Comparison of ENCODE assay signal across 19 cellular contexts in genomic region chr12:46445551-46446235, GRCh38.
DNase-seq lines count a peak whose midpoint lies in the region; TF ChIP-seq lines count a peak whose summit lies in the region.
"Had no signal": no experiment of that assay in that cellular context is flagged by ENCODE, and none has a peak within 500 bp of the region (broad histone marks: within the 10 kb centered on the region; RNA-seq: fewer than 3 reads in every experiment).

No MANE protein-coding gene starts in this region.

- DNase-seq in LHCN-M2 (ENCODE audit: low read depth), result peak; percentile 71
- peak; percentile 82 for DNase-seq in dermis blood vessel endothelial cell
- DNase-seq in osteocyte (ENCODE audit: extremely low spot score, unreplicated experiment), result no peak
- DNase-seq in NCI-H446 (lab: John Stamatoyannopoulos, UW), result no peak
- DNase-seq in NCI-H1436 treated with DMSO at 0.1 percent for 48 hours (lab: John Stamatoyannopoulos, UW), result no peak
- DNase-seq in NCI-H748 treated with DMSO at 0.1 percent for 48 hours (lab: John Stamatoyannopoulos, UW), result no peak
- no peak for DNase-seq in effector CD4-positive, alpha-beta T cell
- DNase-seq: activated CD4-positive, alpha-beta T cell treated with anti-CD3 and anti-CD28 coated beads, Interleukin-2, amount 10 ng/mL, durations not matched to agents 7 days and 5 days; dorsolateral prefrontal cortex; islet precursor cell; MG63; NCI-H2029 treated with DMSO at 0.1 percent for 48 hours; SIG-M5; T1000 had no signal

- H3K9me3 Mint-ChIP-seq in osteocyte (ENCODE audit: unreplicated experiment), result peaks cover 3% of the 10 kb centered on the region
- H3K9me3 Mint-ChIP-seq: activated naive CD4-positive, alpha-beta T cell treated with anti-CD3 and anti-CD28 coated beads, Interleukin-2, amount 50 U/mL, for 24 hours; brain had no signal

- no peaks in the 10 kb centered on the region for H3K27me3 Mint-ChIP-seq in osteocyte (ENCODE audit: unreplicated experiment)
- H3K27me3 Mint-ChIP-seq: activated CD4-positive, alpha-beta T cell treated with anti-CD3 and anti-CD28 coated beads, Interleukin-2, amount 10 ng/mL, durations not matched to agents 7 days and 5 days; activated naive CD4-positive, alpha-beta T cell treated with anti-CD3 and anti-CD28 coated beads, Interleukin-2, amount 50 U/mL, for 24 hours had no signal

- peaks cover 18% of the 10 kb centered on the region for H3K4me1 ChIP-seq in BLaER1

- H3K36me3 ChIP-seq in BLaER1, result no peaks in the 10 kb centered on the region
- H3K36me3 ChIP-seq: esophagus muscularis mucosa, MG63, right atrium auricular region had no signal

- H3K4me2 ChIP-seq in BLaER1, result peak overlapping the region; percentile 22

- no peaks in the 10 kb centered on the region for H4K20me1 ChIP-seq in BLaER1

- H3K36me3 Mint-ChIP-seq in osteocyte (ENCODE audit: unreplicated experiment), result peaks cover 3% of the 10 kb centered on the region
- H3K36me3 Mint-ChIP-seq: brain had no signal

- no peak overlapping the region for H3K4me3 ChIP-seq in BLaER1
- H3K4me3 ChIP-seq: dorsolateral prefrontal cortex, esophagus muscularis mucosa, MG63, right atrium auricular region had no signal

- peaks cover 50% of the 10 kb centered on the region for H3K4me1 Mint-ChIP-seq in osteocyte (ENCODE audit: unreplicated experiment)
- H3K4me1 Mint-ChIP-seq: brain had no signal

- no peaks in the 10 kb centered on the region for H3K27me3 ChIP-seq in BLaER1
- H3K27me3 ChIP-seq: dorsolateral prefrontal cortex, esophagus muscularis mucosa, MG63, right atrium auricular region had no signal

- H3K27ac ChIP-seq in BLaER1, result no peak overlapping the region
- H3K27ac ChIP-seq: dorsolateral prefrontal cortex, esophagus muscularis mucosa had no signal

- H3K27ac Mint-ChIP-seq in osteocyte (ENCODE audit: unreplicated experiment), result peak overlapping the region; percentile 74
- H3K27ac Mint-ChIP-seq: activated CD4-positive, alpha-beta T cell treated with anti-CD3 and anti-CD28 coated beads, Interleukin-2, amount 10 ng/mL, durations not matched to agents 7 days and 5 days; activated naive CD4-positive, alpha-beta T cell treated with anti-CD3 and anti-CD28 coated beads, Interleukin-2, amount 50 U/mL, for 24 hours; brain had no signal

- no peaks in the 10 kb centered on the region; the same call in 1 of the 2 replicates for H3K9me3 ChIP-seq in BLaER1
- H3K9me3 ChIP-seq: esophagus muscularis mucosa, MG63, right atrium auricular region had no signal

- no peak for TF ChIP-seq CTCF in osteocyte (IDR thresholded peaks at IDR 0.05)

- no peak overlapping the region for H3K9ac ChIP-seq in BLaER1

- H3K4me3 Mint-ChIP-seq in osteocyte (ENCODE audit: unreplicated experiment), result no peak overlapping the region
- H3K4me3 Mint-ChIP-seq: activated CD4-positive, alpha-beta T cell treated with anti-CD3 and anti-CD28 coated beads, Interleukin-2, amount 10 ng/mL, durations not matched to agents 7 days and 5 days; activated naive CD4-positive, alpha-beta T cell treated with anti-CD3 and anti-CD28 coated beads, Interleukin-2, amount 50 U/mL, for 24 hours; brain had no signal

Comparison
In these comparisons a context has a peak if more than half of its experiments do, and no peak if none do; other contexts are left out.
1. DNase-seq: peak in LHCN-M2 (single experiment) and dermis blood vessel endothelial cell (single experiment); none in osteocyte (single experiment), NCI-H446 (0 of 2), NCI-H1436 treated with DMSO at 0.1 percent for 48 hours (single experiment), NCI-H748 treated with DMSO at 0.1 percent for 48 hours (single experiment) and effector CD4-positive, alpha-beta T cell (single experiment).